ENCODE assay signal across 8 cellular contexts in the genomic region with DNA sequence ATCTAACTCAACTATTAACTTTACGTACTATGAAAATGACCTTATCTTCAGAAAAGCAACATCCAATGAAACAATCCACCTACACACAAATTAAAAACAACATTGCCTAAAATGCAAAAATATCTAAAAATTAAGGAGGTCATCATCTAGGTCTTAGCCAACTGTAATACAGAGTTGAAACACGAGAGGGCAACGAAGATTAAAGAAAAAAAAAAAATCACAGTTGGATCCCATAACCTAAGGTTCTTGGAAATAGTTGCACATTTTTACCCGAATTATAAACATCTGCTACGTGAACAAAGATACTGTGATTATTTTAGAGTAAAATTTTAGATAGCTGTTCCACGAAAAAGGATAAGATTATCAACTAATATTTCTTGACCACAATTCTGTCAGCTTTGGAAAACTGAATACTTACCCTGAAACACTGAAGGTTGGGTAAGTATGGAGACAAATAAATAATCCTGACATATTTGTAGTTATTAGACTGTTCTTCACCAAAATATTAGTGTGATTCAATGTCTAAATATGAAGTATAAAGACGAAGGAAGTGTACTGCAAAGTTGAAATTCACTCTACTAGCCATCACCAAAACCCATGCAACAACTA.
DNase-seq lines count a peak whose midpoint lies in the region; ATAC-seq and TF ChIP-seq lines count a peak whose summit lies in the region.

No MANE protein-coding gene starts in this region.

- H3K27ac Mint-ChIP-seq in endodermal cell (no peak overlapping the region), nephron (no peak overlapping the region)

- H3K4me1 Mint-ChIP-seq in endodermal cell = peaks cover 14% of the 10 kb centered on the region
- H3K4me1 Mint-ChIP-seq in nephron = peaks cover 10% of the 10 kb centered on the region

- TF ChIP-seq CTCF in endodermal cell (conservative IDR thresholded peaks at IDR 0.05) (peak; percentile 75), nephron (IDR thresholded peaks at IDR 0.05; ENCODE audit: unreplicated experiment in 3 of 3) (peak; percentile 61 to 67 (median 67))

- 57 to 81% methylated on average over 2 to 6 of the region's 7 CpGs for WGBS in endodermal cell (ENCODE audit: insufficient coverage in 1 of 2, insufficient read length in 1 of 2), 2 experiments

- H3K36me3 ChIP-seq in endodermal cell (ENCODE audit: control insufficient read depth, insufficient read depth, low read length) = peaks cover 34% of the 10 kb centered on the region

- no peaks in the 10 kb centered on the region for H3K4me1 ChIP-seq in endodermal cell (ENCODE audit: control insufficient read depth, insufficient read depth, low read length)

- ATAC-seq in GM21515 (IDR thresholded peaks at IDR 0.05; ENCODE audit: unreplicated experiment) = no peak

- DNase-seq in SHP77 treated with DMSO at 0.1 percent for 48 hours (lab: John Stamatoyannopoulos, UW) = peak; percentile 10
- no peak for DNase-seq in SHP77 (lab: John Stamatoyannopoulos, UW)
- peak; percentile 14 for DNase-seq in NCI-H526 treated with DMSO at 0.1 percent for 48 hours (lab: John Stamatoyannopoulos, UW)
- DNase-seq in endodermal cell = no peak
- no peak for DNase-seq in amniotic stem cell (lab: John Stamatoyannopoulos, UW)
- DNase-seq in NK-92 (lab: John Stamatoyannopoulos, UW; ENCODE audit: unreplicated experiment) = no peak

- no peak overlapping the region for H3K4me3 Mint-ChIP-seq in endodermal cell
- no peak overlapping the region for H3K4me3 Mint-ChIP-seq in nephron

- H3K27me3 ChIP-seq in endodermal cell (ENCODE audit: control insufficient read depth, insufficient read depth, low read length, poor library complexity, severe bottlenecking) = no peaks in the 10 kb centered on the region

- H3K36me3 Mint-ChIP-seq in endodermal cell (ENCODE audit: low read depth) (peaks cover 46% of the 10 kb centered on the region), nephron (ENCODE audit: low read depth) (peaks cover 16% of the 10 kb centered on the region)

- no peaks in the 10 kb centered on the region for H3K9me3 ChIP-seq in endodermal cell (ENCODE audit: control insufficient read depth, low read length)

- H3K9ac ChIP-seq in endodermal cell (ENCODE audit: extremely low read depth, low read length, poor library complexity, severe bottlenecking) = no peak overlapping the region

- no peak overlapping the region for H3K4me3 ChIP-seq in endodermal cell (ENCODE audit: low read length)

- no peaks in the 10 kb centered on the region for H3K9me3 Mint-ChIP-seq in endodermal cell
- no peaks in the 10 kb centered on the region for H3K9me3 Mint-ChIP-seq in nephron

- no peak overlapping the region for H3K27ac ChIP-seq in endodermal cell (ENCODE audit: low read depth, low read length)

- H3K27me3 Mint-ChIP-seq in endodermal cell (ENCODE audit: insufficient read depth) (no peaks in the 10 kb centered on the region), nephron (ENCODE audit: low read depth) (no peaks in the 10 kb centered on the region)

Comparison
In these comparisons a context has a peak if more than half of its experiments do, and no peak if none do; other contexts are left out.
1. DNase-seq: peak in SHP77 treated with DMSO at 0.1 percent for 48 hours (single experiment) and NCI-H526 treated with DMSO at 0.1 percent for 48 hours (single experiment); none in SHP77 (0 of 2), endodermal cell (single experiment), amniotic stem cell (single experiment) and NK-92 (single experiment).